ENCODE assay signal across 20 cellular contexts in genomic region chr7:85516675-85517074, GRCh38.
"Had no signal": no experiment of that assay in that cellular context is flagged by ENCODE, and none has a peak within 500 bp of the region (broad histone marks: within the 10 kb centered on the region; RNA-seq: fewer than 3 reads in every experiment).

No MANE protein-coding gene starts in this region.

- H3K4me1 ChIP-seq: neural progenitor cell had no signal

- DNase-seq: activated CD4-positive, alpha-beta memory T cell treated with anti-CD3 and anti-CD28 coated beads, Interleukin-2, amount 10 ng/mL, durations not matched to agents 7 days and 5 days; activated CD4-positive, alpha-beta T cell treated with anti-CD3 and anti-CD28 coated beads, Interleukin-2, amount 10 ng/mL, durations not matched to agents 24 days and 14 days; activated CD8-positive, alpha-beta memory T cell treated with anti-CD3 and anti-CD28 coated beads, Interleukin-2, amount 10 ng/mL, durations not matched to agents 7 days and 5 days; activated gamma-delta T cell; activated naive CD4-positive, alpha-beta T cell treated with anti-CD3 and anti-CD28 coated beads, Interleukin-2, amount 50 U/mL, for 16 hours; aorta; cerebellar nuclear complex; cortex of kidney; foreskin melanocyte; naive thymus-derived CD8-positive, alpha-beta T cell; small intestine; stimulated activated CD4-positive, alpha-beta T cell treated with anti-CD3 and anti-CD28 coated beads, Interleukin-15, amount 100 ng/mL, for 24 hours; stimulated activated CD8-positive, alpha-beta memory T cell treated with anti-CD3 and anti-CD28 coated beads, Interleukin-4, amount 100 ng/mL, for 48 hours; stimulated activated naive CD4-positive, alpha-beta T cell had no signal

- H3K27me3 ChIP-seq: neural progenitor cell had no signal

- H3K4me3 ChIP-seq: neural progenitor cell, SK-N-MC had no signal

- H3K36me3 ChIP-seq: neural progenitor cell had no signal

- H3K27ac ChIP-seq: neural progenitor cell, SK-N-MC, VCaP had no signal

- ATAC-seq: activated CD4-positive, CD25-positive, alpha-beta regulatory T cell treated with anti-CD3 and anti-CD28 coated beads, Interleukin-2, amount 50 U/mL, for 24 hours; activated CD8-positive, alpha-beta memory T cell treated with anti-CD3 and anti-CD28 coated beads, Interleukin-2, amount 10 ng/mL, durations not matched to agents 7 days and 5 days; left lobe of liver; naive thymus-derived CD8-positive, alpha-beta T cell; sciatic nerve had no signal
